8 cellular contexts compared by ENCODE assay signal in the genomic region with DNA sequence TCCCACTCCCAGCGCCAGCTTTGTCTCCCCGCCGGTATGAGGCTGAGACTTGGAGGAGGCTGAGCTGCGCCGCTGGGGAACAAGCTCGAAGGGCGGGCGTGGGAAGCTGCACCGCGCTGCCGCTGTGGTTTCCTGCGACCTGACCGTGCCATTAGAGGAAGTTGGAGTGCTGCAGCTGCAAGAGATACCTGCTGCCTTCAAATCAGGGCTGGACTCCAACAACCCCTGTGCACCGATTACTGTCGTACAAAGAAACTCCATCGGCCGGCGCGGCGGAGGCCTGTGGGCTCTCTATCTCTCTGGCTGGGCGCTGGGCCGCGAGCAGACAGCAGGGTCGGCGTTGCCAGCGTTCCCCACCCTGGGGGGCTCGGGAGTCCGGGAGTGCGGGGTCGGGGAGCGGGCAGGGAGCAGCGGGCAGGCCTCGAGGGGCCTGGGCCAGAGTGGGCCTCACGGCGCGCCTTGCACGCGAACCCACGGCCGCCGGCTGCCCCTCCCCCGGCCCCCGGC. TPM values are rescaled to one million over a fixed set of nuclear protein-coding genes. Genes with fewer than 3 reads are reported as not detected.
A peak's percentile ranks its signal among the peaks of the same experiment; 100 is the strongest.
DNase-seq lines count a peak whose midpoint lies in the region; ATAC-seq and TF ChIP-seq lines count a peak whose summit lies in the region.

No MANE protein-coding gene starts in this region.

- peaks cover 1% of the 10 kb centered on the region for H3K36me3 Mint-ChIP-seq in IgD-negative memory B cell

- H3K4me1 Mint-ChIP-seq in IgD-negative memory B cell, result peaks cover 19 to 29% (median 20%) of the 10 kb centered on the region in 3 donors

- peak; percentile 71 for ATAC-seq in GM21528 (IDR thresholded peaks at IDR 0.05; ENCODE audit: low FRiP score, unreplicated experiment)

- H4K20me1 ChIP-seq in osteoblast (ENCODE audit: insufficient read depth, low read length), result peaks cover 21% of the 10 kb centered on the region

- H3K9me3 ChIP-seq in osteoblast (ENCODE audit: low read depth, low read length), result no peaks in the 10 kb centered on the region
- no peaks in the 10 kb centered on the region for H3K9me3 ChIP-seq in thyroid gland

- TF ChIP-seq CTCF in osteoblast (IDR thresholded peaks at IDR 0.05; ENCODE audit: extremely low read depth, low read depth, low read length) (no peak), thyroid gland (IDR thresholded peaks at IDR 0.05) (peak in 1 of 6 experiments; percentile 6)

- peak overlapping the region; percentile 88 for H2AFZ ChIP-seq in osteoblast (ENCODE audit: low read length)

- H3K36me3 ChIP-seq in osteoblast (ENCODE audit: insufficient read depth, low read length) (no peaks in the 10 kb centered on the region), thyroid gland (no peaks in the 10 kb centered on the region)

- peak overlapping the region; percentile 96 to 99 (median 98) for H3K27ac Mint-ChIP-seq in IgD-negative memory B cell

- H3K4me2 ChIP-seq in osteoblast (ENCODE audit: insufficient read depth, low read length), result peak overlapping the region; percentile 87

- H3K27ac ChIP-seq in osteoblast (ENCODE audit: low read depth, low read length) (peak overlapping the region; percentile 77), thyroid gland (peak overlapping the region; percentile 70 to 97 (median 94))

- intact Hi-C loops in thyroid gland (cut with DNase I), result loop anchor here (5.0 kb wide), 1 partner anchor 217 kb away; the partner anchor contains the start of gene SREK1

- DNase-seq in DMS53 treated with DMSO at 0.1 percent for 48 hours (lab: John Stamatoyannopoulos, UW; ENCODE audit: unreplicated experiment) (peak; percentile 50), SIG-M5 (lab: John Stamatoyannopoulos, UW) (peak; percentile 83), germinal center (ENCODE audit: low spot score) (peak; percentile 84), osteoblast (ENCODE audit: insufficient read length, low spot score, missing footprints) (peak; percentile 87), thyroid gland (peak; percentile 65 to 74)
- DNase-seq in activated naive CD4-positive, alpha-beta T cell (lab: John Stamatoyannopoulos, UW), result peak; percentile 33 to 69 (median 54)

- no peak for TF ChIP-seq POLR2A in thyroid gland (IDR thresholded peaks at IDR 0.05)

- no peaks in the 10 kb centered on the region for H3K27me3 ChIP-seq in osteoblast (ENCODE audit: insufficient read depth, low read length)
- no peaks in the 10 kb centered on the region for H3K27me3 ChIP-seq in thyroid gland

- H3K4me3 ChIP-seq in osteoblast (ENCODE audit: insufficient read depth, low read length) (peak overlapping the region; percentile 75), thyroid gland (replicated peaks in 1 of 3) (peak overlapping the region; percentile 29 to 91 (median 72))

- peak overlapping the region; percentile 88 to 98 (median 96) for H3K4me3 Mint-ChIP-seq in IgD-negative memory B cell

- H3K9me3 Mint-ChIP-seq in IgD-negative memory B cell, result no peaks in the 10 kb centered on the region

- H3K79me2 ChIP-seq in osteoblast (ENCODE audit: insufficient read depth, low read length), result peaks cover 43% of the 10 kb centered on the region

- no peaks in the 10 kb centered on the region for H3K27me3 Mint-ChIP-seq in IgD-negative memory B cell

- H3K4me1 ChIP-seq in osteoblast (ENCODE audit: insufficient read depth, low read length) (peaks cover 11% of the 10 kb centered on the region), thyroid gland (peaks cover 0 to 6% of the 10 kb centered on the region in 2 donors)

- 2% methylated on average over 17 of the region's 43 CpGs; no CpG with 5 or more reads in 1 of the 2 donors for WGBS in thyroid gland, 2 donors

RNA-seq across cellular contexts. Expression of gene ERBIN, which starts 1.2 kb away (rescaled TPM):
- polyA plus RNA-seq in IgD-negative memory B cell, result 44.6 TPM
- 189 and 199 TPM in 2 replicates for total RNA-seq in osteoblast
- total RNA-seq in thyroid gland, result 100 to 1,000 TPM in 3 of 4 donors, 10 to 100 TPM in 1; 88.7 to 108 (median 106) TPM

Comparison
In these comparisons a context has a peak if more than half of its experiments do, and no peak if none do; other contexts are left out.
1. Peak in every context shown above with its lines: DNase-seq, ATAC-seq, H3K4me3 ChIP-seq and H3K27ac ChIP-seq.